24 cellular contexts compared by ENCODE assay signal in the genomic region with DNA sequence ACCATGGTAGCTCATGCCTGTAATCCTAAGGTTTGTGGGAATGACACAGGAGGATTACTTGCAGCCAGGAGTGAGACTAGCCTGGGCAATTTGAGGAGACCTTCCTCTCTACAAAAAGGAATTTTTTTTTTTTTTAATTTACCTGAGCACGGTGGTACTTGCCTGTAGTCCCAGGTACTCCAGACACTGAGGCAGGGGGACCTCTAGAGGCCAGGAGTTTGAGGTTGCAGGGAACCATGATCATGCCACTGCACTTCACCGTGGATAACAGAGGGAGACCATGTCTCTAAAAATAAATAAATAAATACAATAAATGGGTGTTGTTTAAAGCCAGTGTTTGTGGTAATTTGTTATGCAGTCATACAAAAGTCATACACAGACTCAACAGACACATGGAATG. TPM values are rescaled to one million over a fixed set of nuclear protein-coding genes. Genes with fewer than 3 reads are reported as not detected.
DNase-seq lines count a peak whose midpoint lies in the region; TF ChIP-seq lines count a peak whose summit lies in the region.
"Had no signal": no experiment of that assay in that cellular context is flagged by ENCODE, and none has a peak within 500 bp of the region (broad histone marks: within the 10 kb centered on the region; RNA-seq: fewer than 3 reads in every experiment).

No MANE protein-coding gene starts in this region.

- H2BK120ac ChIP-seq in mesendoderm (ENCODE audit: low read depth, low read length) = no peak overlapping the region

- no peak overlapping the region for H2AK5ac ChIP-seq in mesendoderm (ENCODE audit: low read length)

- POLR2A ChIA-PET in activated CD4-positive, alpha-beta T cell treated with anti-CD3 and anti-CD28 coated beads, Interleukin-2, amount 10 ng/mL, durations not matched to agents 7 days and 5 days (lab: Charles Lee) = interaction anchor here (1.2 kb wide), 1 partner anchor 13 kb away, joined by 4 read pairs; no protein-coding TSS in a partner anchor

- H3K27me3 Mint-ChIP-seq in activated CD4-positive, alpha-beta T cell treated with anti-CD3 and anti-CD28 coated beads, Interleukin-2, amount 10 ng/mL, durations not matched to agents 7 days and 5 days = no peaks in the 10 kb centered on the region
- H3K27me3 Mint-ChIP-seq: stimulated activated naive B cell treated with anti-CD40 and anti-IgM and Interleukin-4, amounts not matched to agents 10 μg/mL and 1 μg/mL and 100 μg/mL, for 72 hours; T-cell had no signal

- no CpG with 5 or more reads among the region's 2 CpGs for WGBS in mesendoderm (ENCODE audit: extremely low coverage, insufficient coverage, low lambda C conversion rate)

- H3K23ac ChIP-seq in mesendoderm (ENCODE audit: low read length) = no peak overlapping the region

- H3K4me1 Mint-ChIP-seq in activated CD4-positive, alpha-beta T cell treated with anti-CD3 and anti-CD28 coated beads, Interleukin-2, amount 10 ng/mL, durations not matched to agents 7 days and 5 days = peaks cover 28% of the 10 kb centered on the region
- H3K4me1 Mint-ChIP-seq: nephron progenitor cell had no signal

- H3K79me2 ChIP-seq in mesendoderm (ENCODE audit: control insufficient read depth, insufficient read depth, low read length) = no peaks in the 10 kb centered on the region
- H3K79me2 ChIP-seq: hepatocyte had no signal

- H3K4me3 ChIP-seq in Peyer's patch = no peak overlapping the region
- H3K4me3 ChIP-seq in mesendoderm (ENCODE audit: low read length) = no peak overlapping the region
- H3K4me3 ChIP-seq in left ventricle myocardium inferior = no peak overlapping the region
- H3K4me3 ChIP-seq: A549; BLaER1 treated with 17β-estradiol and CSF1 and Interleukin-3, amounts not matched to agents 10 nM and 100 nM; hepatocyte; tibial nerve had no signal

- no peak overlapping the region for H3K4me3 Mint-ChIP-seq in activated CD4-positive, alpha-beta T cell treated with anti-CD3 and anti-CD28 coated beads, Interleukin-2, amount 10 ng/mL, durations not matched to agents 7 days and 5 days
- H3K4me3 Mint-ChIP-seq: nephron progenitor cell had no signal

- no peak overlapping the region for H4K5ac ChIP-seq in mesendoderm (ENCODE audit: low read length)

- H3K4me1 ChIP-seq in Peyer's patch = peaks cover 0 to 18% (median 13%) of the 10 kb centered on the region in 4 donors
- no peaks in the 10 kb centered on the region for H3K4me1 ChIP-seq in mesendoderm (ENCODE audit: control insufficient read depth, low read depth, low read length)
- peaks cover 27% of the 10 kb centered on the region for H3K4me1 ChIP-seq in left ventricle myocardium inferior
- H3K4me1 ChIP-seq: A549 had no signal

- no peak overlapping the region for H3K9ac ChIP-seq in mesendoderm (ENCODE audit: low read length)
- H3K9ac ChIP-seq: BLaER1 treated with 17β-estradiol and CSF1 and Interleukin-3, amounts not matched to agents 10 nM and 100 nM had no signal

- in situ Hi-C loops in GM13976 (cut with MboI; ENCODE audit: low sequenced_read_pairs, unreplicated experiment) = no loop called here

- H3K27ac Mint-ChIP-seq in activated CD4-positive, alpha-beta T cell treated with anti-CD3 and anti-CD28 coated beads, Interleukin-2, amount 10 ng/mL, durations not matched to agents 7 days and 5 days = no peak overlapping the region
- H3K27ac Mint-ChIP-seq: nephron progenitor cell had no signal

- H3K4ac ChIP-seq in mesendoderm (ENCODE audit: low read depth, low read length) = no peak overlapping the region

- peaks cover 19% of the 10 kb centered on the region for H3K36me3 Mint-ChIP-seq in activated CD4-positive, alpha-beta T cell treated with anti-CD3 and anti-CD28 coated beads, Interleukin-2, amount 10 ng/mL, durations not matched to agents 7 days and 5 days (ENCODE audit: low read depth)

- H3K79me1 ChIP-seq in mesendoderm (ENCODE audit: low read length) = no peaks in the 10 kb centered on the region

- peak; percentile 31 for DNase-seq in activated CD4-positive, alpha-beta T cell treated with anti-CD3 and anti-CD28 coated beads, Interleukin-2, amount 10 ng/mL, durations not matched to agents 7 days and 5 days
- no peak for DNase-seq in activated CD4-positive, alpha-beta T cell treated with anti-CD3 and anti-CD28 coated beads for 1 hour
- DNase-seq in GM13976 (ENCODE audit: low spot score) = no peak
- peak in 2 of 3 donors; percentile 31 to 72 for DNase-seq in Peyer's patch
- DNase-seq in mesendoderm = peak; percentile 64
- no peak for DNase-seq in HK-2 (ENCODE audit: unreplicated experiment)
- DNase-seq in NAMALWA (ENCODE audit: low spot score) = no peak
- no peak for DNase-seq in left ventricle myocardium inferior
- DNase-seq: activated effector memory CD4-positive, alpha-beta T cell treated with anti-CD3 and anti-CD28 coated beads, Interleukin-2, amount 50 U/mL, for 16 hours; effector CD4-positive, alpha-beta T cell; kidney; MV-4-11; nephron progenitor cell; RPMI8226; stimulated activated CD4-positive, alpha-beta T cell treated with anti-CD3 and anti-CD28 coated beads, Interleukin-12 subunit alpha, Interleukin-12 subunit beta, amount 100 ng/mL, for 4 hours; stimulated activated naive B cell treated with anti-CD40 and anti-IgM and Interleukin-4, amounts not matched to agents 10 μg/mL and 1 μg/mL and 100 μg/mL, for 72 hours had no signal

- no peak overlapping the region for H3K18ac ChIP-seq in mesendoderm (ENCODE audit: low read length)

- H3K27ac ChIP-seq in Peyer's patch = no peak overlapping the region
- no peak overlapping the region for H3K27ac ChIP-seq in mesendoderm (ENCODE audit: low read depth, low read length)
- H3K27ac ChIP-seq in left ventricle myocardium inferior (replicated peaks) = no peak overlapping the region
- H3K27ac ChIP-seq: A549; BLaER1 treated with 17β-estradiol and CSF1 and Interleukin-3, amounts not matched to agents 10 nM and 100 nM; hepatocyte; tibial nerve had no signal

- peaks cover 0 to 7% (median 0%) of the 10 kb centered on the region in 3 donors for H3K36me3 ChIP-seq in Peyer's patch
- H3K36me3 ChIP-seq in mesendoderm (ENCODE audit: control insufficient read depth, insufficient read depth, low read length) = no peaks in the 10 kb centered on the region
- peaks cover 5% of the 10 kb centered on the region for H3K36me3 ChIP-seq in left ventricle myocardium inferior

- H4K8ac ChIP-seq in mesendoderm (ENCODE audit: low read depth, low read length) = no peak overlapping the region

- H3K4me2 ChIP-seq in mesendoderm (ENCODE audit: low read length) = no peak overlapping the region
- H3K4me2 ChIP-seq: A549; BLaER1 treated with 17β-estradiol and CSF1 and Interleukin-3, amounts not matched to agents 10 nM and 100 nM; hepatocyte had no signal

- intact Hi-C loops in left ventricle myocardium inferior (cut with micrococcal nuclease) = no loop called here

- TF ChIP-seq POLR2A in Peyer's patch (IDR thresholded peaks at IDR 0.05) = no peak

- no peaks in the 10 kb centered on the region for H3K9me3 ChIP-seq in Peyer's patch
- no peaks in the 10 kb centered on the region for H3K9me3 ChIP-seq in left ventricle myocardium inferior (replicated peaks)
- H3K9me3 ChIP-seq: A549, tibial nerve had no signal

- H3K9me3 Mint-ChIP-seq in activated CD4-positive, alpha-beta T cell treated with anti-CD3 and anti-CD28 coated beads, Interleukin-2, amount 10 ng/mL, durations not matched to agents 7 days and 5 days = no peaks in the 10 kb centered on the region
- H3K9me3 Mint-ChIP-seq: stimulated activated naive B cell treated with anti-CD40 and anti-IgM and Interleukin-4, amounts not matched to agents 10 μg/mL and 1 μg/mL and 100 μg/mL, for 72 hours; T-cell had no signal

- CTCF ChIA-PET in activated CD4-positive, alpha-beta T cell treated with anti-CD3 and anti-CD28 coated beads, Interleukin-2, amount 10 ng/mL, durations not matched to agents 7 days and 5 days (lab: Charles Lee) = interaction anchor here (0.6 to 1.0 kb wide), 3 partner anchors 10 to 644 kb away, joined by 3 read pairs; no protein-coding TSS in a partner anchor

- H2BK5ac ChIP-seq in mesendoderm (ENCODE audit: low read length) = no peak overlapping the region

- no peaks in the 10 kb centered on the region for H3K27me3 ChIP-seq in Peyer's patch
- H3K27me3 ChIP-seq in mesendoderm (ENCODE audit: insufficient read depth, low read length, poor library complexity) = peaks cover 6% of the 10 kb centered on the region
- no peaks in the 10 kb centered on the region for H3K27me3 ChIP-seq in left ventricle myocardium inferior (ENCODE audit: low read depth)
- H3K27me3 ChIP-seq: tibial nerve had no signal

- no peak overlapping the region for H2BK15ac ChIP-seq in mesendoderm (replicated peaks; ENCODE audit: low read depth)

- TF ChIP-seq CTCF in GM13976 (IDR thresholded peaks at IDR 0.05; ENCODE audit: borderline replicate concordance, control extremely low read depth, extremely low read depth, insufficient read depth, missing control alignments) = peak; percentile 28
- peak in 2 of 6 experiments; percentile 7 to 16 for TF ChIP-seq CTCF in Peyer's patch (IDR thresholded peaks at IDR 0.05)
- no peak for TF ChIP-seq CTCF in left ventricle myocardium inferior (IDR thresholded peaks at IDR 0.05; ENCODE audit: borderline replicate concordance)

- H3K56ac ChIP-seq in mesendoderm (ENCODE audit: low read length) = peak overlapping the region; percentile 15

RNA-seq across cellular contexts. Expression of a gene that starts 2.4 kb away (rescaled TPM):
- total RNA-seq in activated CD4-positive, alpha-beta T cell treated with anti-CD3 and anti-CD28 coated beads, Interleukin-2, amount 10 ng/mL, durations not matched to agents 7 days and 5 days = 100 to 1,000 TPM; 315 to 372 TPM
- total RNA-seq in Peyer's patch (100 to 1,000 TPM; 213 to 359 (median 299) TPM), left ventricle myocardium inferior (29.4 TPM)
- polyA plus RNA-seq in mesendoderm (2013, experiment 1 of 2) = 2.0 TPM
- 1.8 TPM for polyA plus RNA-seq in mesendoderm (2013, experiment 2 of 2)

RNA-seq across cellular contexts. Expression of a gene that starts 39.9 kb away (rescaled TPM):
- total RNA-seq in activated CD4-positive, alpha-beta T cell treated with anti-CD3 and anti-CD28 coated beads, Interleukin-2, amount 10 ng/mL, durations not matched to agents 7 days and 5 days = not detected
- total RNA-seq in Peyer's patch (1 to 10 TPM in 1 of 4 donors, not detected in 3; 1.6 TPM), left ventricle myocardium inferior (not detected)
- polyA plus RNA-seq in mesendoderm (2013, experiment 1 of 2) = 1.5 TPM
- 1.4 TPM for polyA plus RNA-seq in mesendoderm (2013, experiment 2 of 2)
- total RNA-seq: fibroblast of lung, hepatocyte, mesenteric fat pad, pulmonary artery endothelial cell had no signal
- polyA plus RNA-seq: fibroblast of lung, hepatocyte had no signal

Comparison
In these comparisons a context has a peak if more than half of its experiments do, and no peak if none do; other contexts are left out.
1. DNase-seq: peak in activated CD4-positive, alpha-beta T cell treated with anti-CD3 and anti-CD28 coated beads, Interleukin-2, amount 10 ng/mL, durations not matched to agents 7 days and 5 days (single experiment), Peyer's patch (2 of 3) and mesendoderm (single experiment); none in activated CD4-positive, alpha-beta T cell treated with anti-CD3 and anti-CD28 coated beads for 1 hour (single experiment), GM13976 (single experiment), HK-2 (single experiment), NAMALWA (single experiment) and left ventricle myocardium inferior (single experiment).